Comparison of ENCODE assay signal across 9 cellular contexts in the genomic region with DNA sequence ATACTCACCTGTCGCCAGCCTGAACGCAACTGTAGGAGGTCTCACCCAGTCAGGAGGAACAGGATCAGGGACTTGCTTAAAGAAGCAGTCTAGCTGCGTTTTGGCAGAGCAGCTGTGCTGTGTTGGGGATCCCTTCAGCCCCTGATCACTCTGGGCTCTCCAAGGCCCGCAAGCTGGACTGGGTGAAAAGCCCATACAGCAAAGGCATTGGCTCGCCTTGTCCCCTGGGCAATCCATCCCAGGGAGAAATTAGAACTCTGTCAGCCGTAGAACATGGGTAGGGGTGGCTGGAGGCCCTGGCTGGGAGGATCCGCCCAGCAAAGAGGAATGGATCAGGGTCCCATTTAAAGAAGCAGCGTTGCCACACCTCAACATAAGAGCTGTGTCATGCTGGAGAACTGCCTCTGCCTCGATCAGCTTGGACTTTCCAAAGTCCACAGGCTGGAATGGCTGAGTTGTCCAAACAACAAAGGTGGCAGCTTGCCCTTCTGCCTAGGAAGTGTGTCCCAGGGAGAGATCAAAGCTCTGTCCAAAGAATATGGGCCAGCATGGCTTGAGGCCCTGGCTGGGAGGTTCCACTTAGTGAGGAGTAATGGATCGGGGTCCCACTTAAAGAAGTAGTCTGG. TPM values are rescaled to one million over a fixed set of nuclear protein-coding genes. Genes with fewer than 3 reads are reported as not detected.
"Had no signal": no experiment of that assay in that cellular context is flagged by ENCODE, and none has a peak within 500 bp of the region (broad histone marks: within the 10 kb centered on the region; RNA-seq: fewer than 3 reads in every experiment).

No MANE protein-coding gene starts in this region.

- ATAC-seq: GM23338 had no signal

- H2AFZ ChIP-seq: GM23338 had no signal

- H3K27ac ChIP-seq: KMS-11 had no signal

- H3K9me3 Mint-ChIP-seq: H9 had no signal

- H3K27ac Mint-ChIP-seq: GM23338, H9, IgD-negative memory B cell had no signal

- H3K4me1 Mint-ChIP-seq: GM23338, H9, IgD-negative memory B cell had no signal

- FAIRE-seq: HTR-8/SVneo had no signal

- DNase-seq: H9, HCEC 1CT, KBM-7 had no signal

- H3K9ac ChIP-seq: KMS-11 had no signal

- H3K4me3 ChIP-seq: GM23338 had no signal

- H3K4me2 ChIP-seq: GM23338, KMS-11 had no signal

- H3K4me3 Mint-ChIP-seq: GM23338, H9, IgD-negative memory B cell had no signal

RNA-seq across cellular contexts. Expression of a gene that starts 9.1 kb away (rescaled TPM):
- total RNA-seq: GM23338, H4, H9, HT-29 had no signal
- polyA plus RNA-seq: IgD-negative memory B cell had no signal

RNA-seq across cellular contexts. Expression of a gene that starts 27.4 kb away (rescaled TPM):
- total RNA-seq: GM23338, H4, H9, HT-29 had no signal
- polyA plus RNA-seq: IgD-negative memory B cell had no signal
